1 cellular context compared by ENCODE assay signal in genomic region chr6:109687271-109687721, GRCh38.
TF ChIP-seq lines count a peak whose summit lies in the region.

No MANE protein-coding gene starts in this region.

TF ChIP-seq in H1, 55 proteins besides CTCF, POLR2A, EP300 and RAD21:
- TF ChIP-seq RBBP5 (IDR thresholded peaks at IDR 0.05; ENCODE audit: borderline replicate concordance, low read depth, low read length) (no peak), KDM4A (IDR thresholded peaks at IDR 0.05; ENCODE audit: low read depth, low read length, severe bottlenecking) (no peak), E2F6 (IDR thresholded peaks at IDR 0.05) (no peak), MAX (IDR thresholded peaks at IDR 0.05) (no peak)
